1 cellular context compared by ENCODE assay signal in the genomic region with DNA sequence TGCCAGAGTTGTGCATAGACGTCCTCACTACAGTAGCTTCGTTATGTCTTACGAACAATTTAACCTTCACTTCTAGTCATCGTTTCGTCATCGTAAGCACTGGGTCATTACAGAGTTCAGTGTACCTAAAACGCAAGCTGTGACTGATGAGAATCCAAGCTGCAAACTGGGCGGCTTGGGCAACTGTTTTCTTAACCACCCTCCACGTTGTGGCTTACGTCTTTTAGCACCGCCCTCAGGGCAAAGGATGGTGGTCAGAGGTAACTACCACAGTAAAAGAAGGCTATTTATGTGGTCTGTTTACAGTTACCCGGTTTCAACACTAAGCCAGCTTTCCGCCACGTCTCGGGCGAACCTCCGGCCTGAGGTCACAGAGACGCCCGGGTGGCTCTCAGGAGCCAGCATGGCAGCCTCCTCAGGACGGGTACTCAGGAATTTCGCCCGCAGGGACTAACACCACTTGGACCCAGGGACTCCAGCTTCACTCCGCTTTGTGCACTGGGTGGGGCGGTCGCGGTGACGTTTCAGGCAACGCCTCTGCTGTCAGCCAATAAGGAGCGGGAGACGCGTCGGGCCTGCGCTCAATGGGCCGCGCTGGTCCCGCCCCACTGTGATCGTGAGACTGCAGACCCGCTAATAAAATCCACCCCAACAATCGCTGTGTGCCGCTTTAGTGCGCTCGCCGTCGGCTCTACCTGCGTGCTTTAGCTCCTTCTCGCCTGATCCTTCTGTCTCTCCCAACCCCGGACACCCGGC.
TF ChIP-seq lines count a peak whose summit lies in the region.

Gene CTH (plus strand): TSS at position 665 of the 756 bp plus-strand sequence. CDS start 148 bp downstream, outside the sequence.

TF ChIP-seq in HepG2, 621 proteins besides CTCF, POLR2A, EP300 and RAD21 (continued from another document and continues in another):
- TF ChIP-seq, protein P1, sequence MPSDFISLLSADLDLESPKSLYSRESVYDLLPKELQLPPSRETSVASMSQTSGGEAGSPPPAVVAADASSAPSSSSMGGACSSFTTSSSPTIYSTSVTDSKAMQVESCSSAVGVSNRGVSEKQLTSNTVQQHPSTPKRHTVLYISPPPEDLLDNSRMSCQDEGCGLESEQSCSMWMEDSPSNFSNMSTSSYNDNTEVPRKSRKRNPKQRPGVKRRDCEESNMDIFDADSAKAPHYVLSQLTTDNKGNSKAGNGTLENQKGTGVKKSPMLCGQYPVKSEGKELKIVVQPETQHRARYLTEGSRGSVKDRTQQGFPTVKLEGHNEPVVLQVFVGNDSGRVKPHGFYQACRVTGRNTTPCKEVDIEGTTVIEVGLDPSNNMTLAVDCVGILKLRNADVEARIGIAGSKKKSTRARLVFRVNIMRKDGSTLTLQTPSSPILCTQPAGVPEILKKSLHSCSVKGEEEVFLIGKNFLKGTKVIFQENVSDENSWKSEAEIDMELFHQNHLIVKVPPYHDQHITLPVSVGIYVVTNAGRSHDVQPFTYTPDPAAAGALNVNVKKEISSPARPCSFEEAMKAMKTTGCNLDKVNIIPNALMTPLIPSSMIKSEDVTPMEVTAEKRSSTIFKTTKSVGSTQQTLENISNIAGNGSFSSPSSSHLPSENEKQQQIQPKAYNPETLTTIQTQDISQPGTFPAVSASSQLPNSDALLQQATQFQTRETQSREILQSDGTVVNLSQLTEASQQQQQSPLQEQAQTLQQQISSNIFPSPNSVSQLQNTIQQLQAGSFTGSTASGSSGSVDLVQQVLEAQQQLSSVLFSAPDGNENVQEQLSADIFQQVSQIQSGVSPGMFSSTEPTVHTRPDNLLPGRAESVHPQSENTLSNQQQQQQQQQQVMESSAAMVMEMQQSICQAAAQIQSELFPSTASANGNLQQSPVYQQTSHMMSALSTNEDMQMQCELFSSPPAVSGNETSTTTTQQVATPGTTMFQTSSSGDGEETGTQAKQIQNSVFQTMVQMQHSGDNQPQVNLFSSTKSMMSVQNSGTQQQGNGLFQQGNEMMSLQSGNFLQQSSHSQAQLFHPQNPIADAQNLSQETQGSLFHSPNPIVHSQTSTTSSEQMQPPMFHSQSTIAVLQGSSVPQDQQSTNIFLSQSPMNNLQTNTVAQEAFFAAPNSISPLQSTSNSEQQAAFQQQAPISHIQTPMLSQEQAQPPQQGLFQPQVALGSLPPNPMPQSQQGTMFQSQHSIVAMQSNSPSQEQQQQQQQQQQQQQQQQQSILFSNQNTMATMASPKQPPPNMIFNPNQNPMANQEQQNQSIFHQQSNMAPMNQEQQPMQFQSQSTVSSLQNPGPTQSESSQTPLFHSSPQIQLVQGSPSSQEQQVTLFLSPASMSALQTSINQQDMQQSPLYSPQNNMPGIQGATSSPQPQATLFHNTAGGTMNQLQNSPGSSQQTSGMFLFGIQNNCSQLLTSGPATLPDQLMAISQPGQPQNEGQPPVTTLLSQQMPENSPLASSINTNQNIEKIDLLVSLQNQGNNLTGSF (CRISPR knock-in tag; IDR thresholded peaks at IDR 0.05) = peak; percentile 66; the same call in 1 of the 2 replicates
- TF ChIP-seq ZNF792 (CRISPR knock-in tag; IDR thresholded peaks at IDR 0.05) (peak; percentile 62; the same call in 1 of the 2 replicates), ZNF232 (CRISPR knock-in tag; IDR thresholded peaks at IDR 0.05; ENCODE audit: borderline replicate concordance) (peak; percentile 47; the same call in 1 of the 2 replicates), HHEX (CRISPR knock-in tag; IDR thresholded peaks at IDR 0.05) (0 out of 2 replicates have a peak, but pooled peaks have one; percentile 27), CEBPB (IDR thresholded peaks at IDR 0.05; ENCODE audit: borderline replicate concordance, low read depth, low read length) (peak; percentile 50; the same call in 1 of the 2 replicates), RFX1 (IDR thresholded peaks at IDR 0.05) (no peak), PTBP1 (IDR thresholded peaks at IDR 0.05; ENCODE audit: low read depth, low read length, poor library complexity, severe bottlenecking) (no peak), LCORL (IDR thresholded peaks at IDR 0.05) (no peak), LCORL (CRISPR knock-in tag; IDR thresholded peaks at IDR 0.05) (peak; percentile 58), RFXANK (CRISPR knock-in tag; IDR thresholded peaks at IDR 0.05) (no peak), HOXA3 (CRISPR knock-in tag; IDR thresholded peaks at IDR 0.05) (peak; percentile 93), RBM39 (IDR thresholded peaks at IDR 0.05; ENCODE audit: low read depth, low read length, poor library complexity, severe bottlenecking) (peak; percentile 59), FOXO1 (CRISPR knock-in tag; IDR thresholded peaks at IDR 0.05) (peak; percentile 35; the same call in 1 of the 2 replicates), ZBTB40 (IDR thresholded peaks at IDR 0.05) (no peak), ZBTB40 (CRISPR knock-in tag; IDR thresholded peaks at IDR 0.05) (peak; percentile 60), ZNF138 (CRISPR knock-in tag; IDR thresholded peaks at IDR 0.05; ENCODE audit: low read depth) (no peak), ZNF17 (CRISPR knock-in tag; IDR thresholded peaks at IDR 0.05) (no peak), MBD4 (IDR thresholded peaks at IDR 0.05; ENCODE audit: borderline replicate concordance, low read length) (no peak), DNMT1 (CRISPR knock-in tag; IDR thresholded peaks at IDR 0.05) (0 out of 2 replicates have a peak, but pooled peaks have one; percentile 65), NFIB (CRISPR knock-in tag; IDR thresholded peaks at IDR 0.05; ENCODE audit: borderline replicate concordance) (no peak), ZBTB4 (CRISPR knock-in tag; IDR thresholded peaks at IDR 0.05; ENCODE audit: borderline replicate concordance) (peak; percentile 73), SIN3B (IDR thresholded peaks at IDR 0.05; ENCODE audit: low read length) (peak; percentile 49; the same call in 1 of the 2 replicates), ZNF629 (CRISPR knock-in tag; conservative IDR thresholded peaks at IDR 0.05) (0 out of 2 replicates have a peak, but pooled peaks have one; percentile 18), SOX6 (IDR thresholded peaks at IDR 0.05) (no peak), SOX6 (CRISPR knock-in tag; IDR thresholded peaks at IDR 0.05) (peak; percentile 74), ARNTL (CRISPR knock-in tag; IDR thresholded peaks at IDR 0.05) (no peak), ZNF503 (CRISPR knock-in tag; IDR thresholded peaks at IDR 0.05) (peak; percentile 56), ZNF274 (CRISPR knock-in tag; IDR thresholded peaks at IDR 0.05) (no peak), MED13 (CRISPR knock-in tag; IDR thresholded peaks at IDR 0.05) (0 out of 2 replicates have a peak, but pooled peaks have one; percentile 14), PHF5A (CRISPR knock-in tag; IDR thresholded peaks at IDR 0.05; ENCODE audit: low read depth, unreplicated experiment) (no peak), U2AF1 (optimal IDR thresholded peaks at IDR 0.05; ENCODE audit: low read depth, low read length) (peak; percentile 80), SRY (CRISPR knock-in tag; IDR thresholded peaks at IDR 0.05) (0 out of 2 replicates have a peak, but pooled peaks have one; percentile 21)
- TF ChIP-seq, protein P2, sequence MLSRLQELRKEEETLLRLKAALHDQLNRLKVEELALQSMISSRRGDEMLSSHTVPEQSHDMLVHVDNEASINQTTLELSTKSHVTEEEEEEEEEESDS (CRISPR knock-in tag; IDR thresholded peaks at IDR 0.05; ENCODE audit: borderline replicate concordance) = peak; percentile 43; the same call in 1 of the 2 replicates
- TF ChIP-seq, protein P3, sequence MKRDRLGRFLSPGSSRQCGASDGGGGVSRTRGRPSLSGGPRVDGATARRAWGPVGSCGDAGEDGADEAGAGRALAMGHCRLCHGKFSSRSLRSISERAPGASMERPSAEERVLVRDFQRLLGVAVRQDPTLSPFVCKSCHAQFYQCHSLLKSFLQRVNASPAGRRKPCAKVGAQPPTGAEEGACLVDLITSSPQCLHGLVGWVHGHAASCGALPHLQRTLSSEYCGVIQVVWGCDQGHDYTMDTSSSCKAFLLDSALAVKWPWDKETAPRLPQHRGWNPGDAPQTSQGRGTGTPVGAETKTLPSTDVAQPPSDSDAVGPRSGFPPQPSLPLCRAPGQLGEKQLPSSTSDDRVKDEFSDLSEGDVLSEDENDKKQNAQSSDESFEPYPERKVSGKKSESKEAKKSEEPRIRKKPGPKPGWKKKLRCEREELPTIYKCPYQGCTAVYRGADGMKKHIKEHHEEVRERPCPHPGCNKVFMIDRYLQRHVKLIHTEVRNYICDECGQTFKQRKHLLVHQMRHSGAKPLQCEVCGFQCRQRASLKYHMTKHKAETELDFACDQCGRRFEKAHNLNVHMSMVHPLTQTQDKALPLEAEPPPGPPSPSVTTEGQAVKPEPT (CRISPR knock-in tag; IDR thresholded peaks at IDR 0.05; ENCODE audit: low read depth) = no peak
